Comparison of ENCODE assay signal across 20 cellular contexts in the genomic region with DNA sequence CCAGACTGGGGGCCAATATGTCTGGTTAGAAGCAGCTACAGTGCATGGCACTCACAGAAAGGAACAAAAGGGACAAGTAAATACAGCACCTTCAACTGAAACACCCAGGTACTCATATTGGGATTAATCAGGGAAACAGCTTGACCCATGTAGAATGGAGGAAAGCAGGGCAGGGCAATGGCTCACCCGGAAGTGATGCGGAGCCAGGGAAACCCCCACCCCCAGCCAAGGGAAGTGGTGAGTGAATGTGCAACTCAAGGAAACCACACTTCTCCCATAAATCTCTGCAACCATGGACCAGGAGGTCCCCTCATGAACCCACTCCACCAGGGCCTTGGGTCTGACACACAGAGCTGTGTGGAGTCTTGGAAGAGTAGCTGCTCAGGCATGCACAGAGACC.
DNase-seq lines count a peak whose midpoint lies in the region; ATAC-seq and TF ChIP-seq lines count a peak whose summit lies in the region.
"Had no signal": no experiment of that assay in that cellular context is flagged by ENCODE, and none has a peak within 500 bp of the region (broad histone marks: within the 10 kb centered on the region; RNA-seq: fewer than 3 reads in every experiment).

No MANE protein-coding gene starts in this region.

- peaks cover 39% of the 10 kb centered on the region for H3K4me1 ChIP-seq in OCI-LY3 (ENCODE audit: low read length)
- H3K4me1 ChIP-seq: esophagus squamous epithelium had no signal

- no peak overlapping the region for H3K4me3 Mint-ChIP-seq in activated naive CD4-positive, alpha-beta T cell treated with anti-CD3 and anti-CD28 coated beads for 36 hours
- no peak overlapping the region for H3K4me3 Mint-ChIP-seq in activated naive CD8-positive, alpha-beta T cell treated with anti-CD3 and anti-CD28 coated beads for 36 hours
- H3K4me3 Mint-ChIP-seq in stimulated activated memory B cell treated with anti-CD40 and anti-IgM and Interleukin-4, amounts not matched to agents 10 μg/mL and 1 μg/mL and 100 μg/mL, for 72 hours: no peak overlapping the region
- H3K4me3 Mint-ChIP-seq: CD4-positive, alpha-beta T cell; HFFc6; nephron had no signal

- peaks cover 18% of the 10 kb centered on the region for H3K9me3 Mint-ChIP-seq in activated naive CD4-positive, alpha-beta T cell treated with anti-CD3 and anti-CD28 coated beads for 36 hours
- H3K9me3 Mint-ChIP-seq in activated naive CD8-positive, alpha-beta T cell treated with anti-CD3 and anti-CD28 coated beads for 36 hours: peaks cover 19% of the 10 kb centered on the region
- peaks cover 19% of the 10 kb centered on the region for H3K9me3 Mint-ChIP-seq in stimulated activated memory B cell treated with anti-CD40 and anti-IgM and Interleukin-4, amounts not matched to agents 10 μg/mL and 1 μg/mL and 100 μg/mL, for 72 hours

- H2AFZ ChIP-seq in OCI-LY3 (ENCODE audit: low read depth, low read length): no peak overlapping the region

- H3K27me3 ChIP-seq in OCI-LY3 (ENCODE audit: low read depth, low read length): no peaks in the 10 kb centered on the region

- ATAC-seq in stimulated activated memory B cell treated with anti-CD40 and anti-IgM and Interleukin-4, amounts not matched to agents 10 μg/mL and 1 μg/mL and 100 μg/mL, for 72 hours: peak; percentile 20
- ATAC-seq in HG02885 (IDR thresholded peaks at IDR 0.05; ENCODE audit: poor library complexity, unreplicated experiment): no peak
- no peak for ATAC-seq in HG02759 (IDR thresholded peaks at IDR 0.05; ENCODE audit: unreplicated experiment)
- ATAC-seq: sciatic nerve had no signal

- H3K9ac ChIP-seq in OCI-LY3 (ENCODE audit: low read length): no peak overlapping the region

- CTCF ChIA-PET in activated naive CD4-positive, alpha-beta T cell treated with anti-CD3 and anti-CD28 coated beads for 36 hours (lab: Charles Lee): interaction anchor here (0.7 to 1.5 kb wide), 2 partner anchors 8 to 75 kb away, joined by 3 to 4 read pairs; no protein-coding TSS in a partner anchor

- no peaks in the 10 kb centered on the region for H3K79me2 ChIP-seq in OCI-LY3 (ENCODE audit: low read length)

- no peak for TF ChIP-seq CTCF in OCI-LY3 (IDR thresholded peaks at IDR 0.05; ENCODE audit: low read depth, low read length)

- H3K36me3 ChIP-seq in OCI-LY3 (replicated peaks; ENCODE audit: low read depth, low read length): peaks cover 8% of the 10 kb centered on the region
- H3K36me3 ChIP-seq: esophagus squamous epithelium had no signal

- peak overlapping the region; percentile 19; the same call in 1 of the 2 replicates for H3K27ac ChIP-seq in OCI-LY3 (ENCODE audit: low read length)
- H3K27ac ChIP-seq: esophagus squamous epithelium had no signal

- H3K4me1 Mint-ChIP-seq in activated naive CD4-positive, alpha-beta T cell treated with anti-CD3 and anti-CD28 coated beads for 36 hours (ENCODE audit: low read depth): no peaks in the 10 kb centered on the region
- no peaks in the 10 kb centered on the region for H3K4me1 Mint-ChIP-seq in activated naive CD8-positive, alpha-beta T cell treated with anti-CD3 and anti-CD28 coated beads for 36 hours
- peaks cover 6% of the 10 kb centered on the region for H3K4me1 Mint-ChIP-seq in stimulated activated memory B cell treated with anti-CD40 and anti-IgM and Interleukin-4, amounts not matched to agents 10 μg/mL and 1 μg/mL and 100 μg/mL, for 72 hours
- H3K4me1 Mint-ChIP-seq: nephron had no signal

- peak overlapping the region; percentile 8; the same call in 1 of the 2 replicates for H3K4me3 ChIP-seq in OCI-LY3 (ENCODE audit: low read length)
- H3K4me3 ChIP-seq: esophagus squamous epithelium had no signal

- H4K20me1 ChIP-seq in OCI-LY3 (ENCODE audit: insufficient read depth, low read length): no peaks in the 10 kb centered on the region

- H3K4me2 ChIP-seq in OCI-LY3 (ENCODE audit: low read length): peak overlapping the region; percentile 42

- peaks cover 15% of the 10 kb centered on the region for H3K27me3 Mint-ChIP-seq in activated naive CD4-positive, alpha-beta T cell treated with anti-CD3 and anti-CD28 coated beads for 36 hours (ENCODE audit: low read depth)
- peaks cover 18% of the 10 kb centered on the region for H3K27me3 Mint-ChIP-seq in activated naive CD8-positive, alpha-beta T cell treated with anti-CD3 and anti-CD28 coated beads for 36 hours
- peaks cover 52% of the 10 kb centered on the region for H3K27me3 Mint-ChIP-seq in stimulated activated memory B cell treated with anti-CD40 and anti-IgM and Interleukin-4, amounts not matched to agents 10 μg/mL and 1 μg/mL and 100 μg/mL, for 72 hours

- intact Hi-C loops in activated naive CD4-positive, alpha-beta T cell treated with anti-CD3 and anti-CD28 coated beads for 36 hours (cut with micrococcal nuclease): no loop called here

- H3K9me3 ChIP-seq in OCI-LY3 (ENCODE audit: insufficient read depth, low read length): 0 out of 2 replicates have a peak, but pooled peaks cover 4% of the 10 kb centered on the region

- peaks cover 2% of the 10 kb centered on the region for H3K36me3 Mint-ChIP-seq in activated naive CD4-positive, alpha-beta T cell treated with anti-CD3 and anti-CD28 coated beads for 36 hours (ENCODE audit: low read depth)
- peaks cover 2% of the 10 kb centered on the region for H3K36me3 Mint-ChIP-seq in activated naive CD8-positive, alpha-beta T cell treated with anti-CD3 and anti-CD28 coated beads for 36 hours
- H3K36me3 Mint-ChIP-seq in stimulated activated memory B cell treated with anti-CD40 and anti-IgM and Interleukin-4, amounts not matched to agents 10 μg/mL and 1 μg/mL and 100 μg/mL, for 72 hours: peaks cover 18% of the 10 kb centered on the region

- H3K27ac Mint-ChIP-seq in activated naive CD4-positive, alpha-beta T cell treated with anti-CD3 and anti-CD28 coated beads for 36 hours: no peak overlapping the region
- no peak overlapping the region for H3K27ac Mint-ChIP-seq in activated naive CD8-positive, alpha-beta T cell treated with anti-CD3 and anti-CD28 coated beads for 36 hours
- no peak overlapping the region for H3K27ac Mint-ChIP-seq in stimulated activated memory B cell treated with anti-CD40 and anti-IgM and Interleukin-4, amounts not matched to agents 10 μg/mL and 1 μg/mL and 100 μg/mL, for 72 hours
- H3K27ac Mint-ChIP-seq: CD4-positive, alpha-beta T cell; HFFc6; nephron had no signal

- DNase-seq in activated naive CD4-positive, alpha-beta T cell treated with anti-CD3 and anti-CD28 coated beads for 36 hours: peak; percentile 57
- no peak for DNase-seq in activated naive CD4-positive, alpha-beta T cell treated with anti-CD3 and anti-CD28 coated beads, Interleukin-2, amount 50 U/mL, for 16 hours
- peak; percentile 35 for DNase-seq in activated naive CD8-positive, alpha-beta T cell treated with anti-CD3 and anti-CD28 coated beads for 36 hours
- no peak for DNase-seq in NCI-H1092 (lab: John Stamatoyannopoulos, UW)
- DNase-seq: activated CD8-positive, alpha-beta memory T cell treated with anti-CD3 and anti-CD28 coated beads for 24 hours; activated effector memory CD4-positive, alpha-beta T cell treated with anti-CD3 and anti-CD28 coated beads, Interleukin-2, amount 50 U/mL, for 16 hours; CD4-positive, alpha-beta T cell; cerebellar nuclear complex; effector CD8-positive, alpha-beta T cell; esophagus squamous epithelium; GF-D8; HFFc6; NCI-H1092 treated with DMSO at 0.1 percent for 48 hours; NCI-H2081 treated with DMSO at 0.1 percent for 48 hours had no signal

Comparison
In these comparisons a context has a peak if more than half of its experiments do, and no peak if none do; other contexts are left out.
1. DNase-seq: peak in activated naive CD4-positive, alpha-beta T cell treated with anti-CD3 and anti-CD28 coated beads for 36 hours (single experiment) and activated naive CD8-positive, alpha-beta T cell treated with anti-CD3 and anti-CD28 coated beads for 36 hours (single experiment); none in activated naive CD4-positive, alpha-beta T cell treated with anti-CD3 and anti-CD28 coated beads, Interleukin-2, amount 50 U/mL, for 16 hours (single experiment) and NCI-H1092 (single experiment).